8 cellular contexts compared by ENCODE assay signal in genomic region chr5:155616779-155617392, GRCh38.
DNase-seq lines count a peak whose midpoint lies in the region; ATAC-seq and TF ChIP-seq lines count a peak whose summit lies in the region.

No MANE protein-coding gene starts in this region.

- DNase-seq in BE2C (peak; percentile 46), T-cell (peak in 28 of 34 experiments; percentile 2 to 40 (median 28)), caudate nucleus (lab: John Stamatoyannopoulos, UW) (peak in 41 of 61 donors; percentile 1 to 57 (median 10)), medulla oblongata (ENCODE audit: extremely low spot score) (peak; percentile 60), thyroid gland (peak; percentile 33 to 50)

- H3K4me1 ChIP-seq in BE2C = no peaks in the 10 kb centered on the region
- H3K4me1 ChIP-seq in thyroid gland = no peaks in the 10 kb centered on the region

- TF ChIP-seq POLR2A in thyroid gland (IDR thresholded peaks at IDR 0.05) = no peak

- TF ChIP-seq CTCF in BE2C (IDR thresholded peaks at IDR 0.05; ENCODE audit: low read depth, low read length) = peak; percentile 62
- peak in 5 of 6 experiments; percentile 18 to 69 (median 53) for TF ChIP-seq CTCF in thyroid gland (IDR thresholded peaks at IDR 0.05)

- H3K27me3 Mint-ChIP-seq in T-cell = peaks cover 16 to 37% of the 10 kb centered on the region in 2 donors

- H3K27ac ChIP-seq in caudate nucleus (ENCODE audit: low read depth, low read length) = no peak overlapping the region
- H3K27ac ChIP-seq in thyroid gland = no peak overlapping the region

- no peaks in the 10 kb centered on the region for H3K27me3 ChIP-seq in BE2C
- no peaks in the 10 kb centered on the region for H3K27me3 ChIP-seq in thyroid gland

- peak; percentile 80 for ATAC-seq in GM18867 (IDR thresholded peaks at IDR 0.05; ENCODE audit: unreplicated experiment)
- peak; percentile 93 for ATAC-seq in HG03342 (IDR thresholded peaks at IDR 0.05; ENCODE audit: unreplicated experiment)
- peak in 1 of 4 experiments; percentile 38 for ATAC-seq in T-cell (replicated peaks in 1 of 4)
- ATAC-seq in HG03108 (IDR thresholded peaks at IDR 0.05; ENCODE audit: unreplicated experiment) = no peak

- POLR2A ChIA-PET in T-cell (lab: Charles Lee) = no interaction called here

- H3K4me1 Mint-ChIP-seq in T-cell = no peaks in the 10 kb centered on the region

- no peak overlapping the region for H3K27ac Mint-ChIP-seq in T-cell

- H3K9me3 ChIP-seq in BE2C (no peaks in the 10 kb centered on the region), thyroid gland (no peaks in the 10 kb centered on the region)

- H3K4me3 ChIP-seq in BE2C (ENCODE audit: low read depth, low read length) (no peak overlapping the region), thyroid gland (replicated peaks in 1 of 3) (no peak overlapping the region)

- H3K9me3 Mint-ChIP-seq in T-cell = no peaks in the 10 kb centered on the region

- 66 to 67% methylated on average over 4 of the region's 4 CpGs for WGBS in thyroid gland, 2 donors

- no peaks in the 10 kb centered on the region for H3K36me3 Mint-ChIP-seq in T-cell

- CTCF ChIA-PET in T-cell (lab: Charles Lee) = interaction anchor here (0.6 to 1.5 kb wide), 3 partner anchors 206 to 1516 kb away, joined by 3 to 5 read pairs (median 4); no protein-coding TSS in a partner anchor

- H3K36me3 ChIP-seq in BE2C = no peaks in the 10 kb centered on the region
- no peaks in the 10 kb centered on the region for H3K36me3 ChIP-seq in thyroid gland

- no peak overlapping the region for H3K4me3 Mint-ChIP-seq in T-cell

- intact Hi-C loops in thyroid gland (cut with DNase I) = no loop called here

Comparison
In these comparisons a context has a peak if more than half of its experiments do, and no peak if none do; other contexts are left out.
1. DNase-seq: peak in every context shown above with its lines; median percentile 60 in medulla oblongata; 46 in BE2C; 42 in thyroid gland; 28 in T-cell; 10 in caudate nucleus.